ENCODE assay signal across 13 cellular contexts in genomic region chr13:93847162-93847561, GRCh38.
DNase-seq lines count a peak whose midpoint lies in the region; ATAC-seq and TF ChIP-seq lines count a peak whose summit lies in the region.
"Had no signal": no experiment of that assay in that cellular context is flagged by ENCODE, and none has a peak within 500 bp of the region (broad histone marks: within the 10 kb centered on the region; RNA-seq: fewer than 3 reads in every experiment).

No MANE protein-coding gene starts in this region.

- no peak overlapping the region for H3K4me3 ChIP-seq in right cardiac atrium (ENCODE audit: low read length)
- H3K4me3 ChIP-seq: upper lobe of right lung had no signal

- no peaks in the 10 kb centered on the region for H3K4me1 ChIP-seq in right cardiac atrium (ENCODE audit: control insufficient read depth, insufficient read depth, low read length)
- H3K4me1 ChIP-seq: upper lobe of right lung had no signal

- ATAC-seq in HG03432 (IDR thresholded peaks at IDR 0.05; ENCODE audit: unreplicated experiment) (peak; percentile 60), natural killer cell (no peak), GM19023 (IDR thresholded peaks at IDR 0.05; ENCODE audit: unreplicated experiment) (no peak), right cardiac atrium (no peak)
- ATAC-seq: upper lobe of right lung had no signal

- no peaks in the 10 kb centered on the region for H3K36me3 Mint-ChIP-seq in natural killer cell

- 80% methylated on average over 7 of the region's 7 CpGs for WGBS in right cardiac atrium

- H3K4me1 Mint-ChIP-seq in natural killer cell = no peaks in the 10 kb centered on the region

- no peak overlapping the region for H3K27ac ChIP-seq in right cardiac atrium (ENCODE audit: low read length)
- H3K27ac ChIP-seq: upper lobe of right lung had no signal

- peaks cover 3 to 10% of the 10 kb centered on the region in 2 donors for H3K9me3 Mint-ChIP-seq in natural killer cell

- no peaks in the 10 kb centered on the region for H3K27me3 Mint-ChIP-seq in natural killer cell (ENCODE audit: low read depth in 2 of 2)
- H3K27me3 Mint-ChIP-seq: dendritic cell treated with granulocyte-macrophage colony-stimulating factor and Interleukin-4, amounts not matched to agents 40 ng/mL and 50 ng/mL, for 4 days had no signal

- peak; percentile 36 for DNase-seq in Daoy (ENCODE audit: low read depth)
- peak; percentile 89 for DNase-seq in amniotic epithelial cell (ENCODE audit: low read depth)
- peak; percentile 48 for DNase-seq in kidney tubule cell (ENCODE audit: low spot score)
- no peak for DNase-seq in natural killer cell
- DNase-seq in GM19240 (ENCODE audit: insufficient read length, low spot score) = no peak
- DNase-seq in right cardiac atrium = no peak
- DNase-seq: DMS153, NCI-H2107, retina, upper lobe of right lung had no signal

- no peak for TF ChIP-seq CTCF in natural killer cell (IDR thresholded peaks at IDR 0.05)

- no peak overlapping the region for H3K4me3 Mint-ChIP-seq in natural killer cell
- H3K4me3 Mint-ChIP-seq: dendritic cell treated with granulocyte-macrophage colony-stimulating factor and Interleukin-4, amounts not matched to agents 40 ng/mL and 50 ng/mL, for 4 days had no signal

- H3K27ac Mint-ChIP-seq in natural killer cell = no peak overlapping the region
- H3K27ac Mint-ChIP-seq: dendritic cell treated with granulocyte-macrophage colony-stimulating factor and Interleukin-4, amounts not matched to agents 40 ng/mL and 50 ng/mL, for 4 days had no signal

- H3K27me3 ChIP-seq in right cardiac atrium (ENCODE audit: control insufficient read depth, insufficient read depth) = no peaks in the 10 kb centered on the region
- H3K27me3 ChIP-seq: upper lobe of right lung had no signal

- H3K9me3 ChIP-seq in right cardiac atrium (ENCODE audit: control insufficient read depth, low read length) = no peaks in the 10 kb centered on the region
- H3K9me3 ChIP-seq: upper lobe of right lung had no signal

- intact Hi-C loops in natural killer cell (cut with micrococcal nuclease) (no loop called here), right cardiac atrium (cut with DNase I) (no loop called here)

Comparison
In these comparisons a context has a peak if more than half of its experiments do, and no peak if none do; other contexts are left out.
1. DNase-seq: peak in Daoy (single experiment), amniotic epithelial cell (single experiment) and kidney tubule cell (single experiment); none in natural killer cell (single experiment), GM19240 (single experiment) and right cardiac atrium (0 of 3).